Comparison of ENCODE assay signal across 21 cellular contexts in genomic region chr11:38315151-38315550, GRCh38.
"Had no signal": no experiment of that assay in that cellular context is flagged by ENCODE, and none has a peak within 500 bp of the region (broad histone marks: within the 10 kb centered on the region; RNA-seq: fewer than 3 reads in every experiment).

No MANE protein-coding gene starts in this region.

- DNase-seq: activated B cell treated with CpG ODN at 0.5 μM for 24 hours; activated CD4-positive, alpha-beta T cell treated with anti-CD3 and anti-CD28 coated beads for 36 hours; activated CD4-positive, alpha-beta T cell treated with anti-CD3 and anti-CD28 coated beads, Interleukin-2, amount 50 U/mL, for 48 hours; activated naive CD4-positive, alpha-beta T cell treated with anti-CD3 and anti-CD28 coated beads for 36 hours; activated T-cell treated with anti-CD3 and anti-CD28 coated beads, Interleukin-2, amount 50 U/mL, for 48 hours; anterior cingulate cortex; brain microvascular endothelial cell; foreskin fibroblast; midbrain; spleen; stimulated activated CD4-positive, alpha-beta T cell treated with anti-CD3 and anti-CD28 coated beads, Interleukin-4, amount 100 ng/mL, for 1 hour; stimulated activated naive CD4-positive, alpha-beta T cell; SW 1271; T-helper 17 cell; upper lobe of right lung had no signal

- H3K9me3 ChIP-seq: prostate gland, thoracic aorta, upper lobe of right lung had no signal

- ATAC-seq: activated CD4-positive, alpha-beta T cell treated with anti-CD3 and anti-CD28 coated beads for 36 hours; left lobe of liver; natural killer cell treated with Interleukin-12 subunit alpha and Interleukin-12 subunit beta and Interleukin-15 and Interleukin-18, amount 100 ng/mL, for 72 hours; T-helper 17 cell; upper lobe of right lung had no signal

- H3K4me3 ChIP-seq: coronary artery, lung, prostate gland, spleen, thoracic aorta, upper lobe of right lung had no signal

- H3K4me3 Mint-ChIP-seq: activated B cell treated with CpG ODN at 0.5 μM for 24 hours; activated CD4-positive, alpha-beta T cell treated with anti-CD3 and anti-CD28 coated beads for 36 hours; activated naive CD4-positive, alpha-beta T cell treated with anti-CD3 and anti-CD28 coated beads for 36 hours; natural killer cell treated with Interleukin-12 subunit alpha and Interleukin-12 subunit beta and Interleukin-15 and Interleukin-18, amount 100 ng/mL, for 72 hours; T-helper 17 cell had no signal

- H3K27me3 Mint-ChIP-seq: activated B cell treated with CpG ODN at 0.5 μM for 24 hours; activated CD4-positive, alpha-beta T cell treated with anti-CD3 and anti-CD28 coated beads for 36 hours; natural killer cell treated with Interleukin-12 subunit alpha and Interleukin-12 subunit beta and Interleukin-15 and Interleukin-18, amount 100 ng/mL, for 72 hours; T-helper 17 cell had no signal

- H3K27me3 ChIP-seq: brain microvascular endothelial cell, spleen, upper lobe of right lung had no signal

- H3K4me1 Mint-ChIP-seq: activated B cell treated with CpG ODN at 0.5 μM for 24 hours; activated CD4-positive, alpha-beta T cell treated with anti-CD3 and anti-CD28 coated beads for 36 hours; T-helper 17 cell had no signal

- H3K36me3 ChIP-seq: brain microvascular endothelial cell, prostate gland, spleen, thoracic aorta, upper lobe of right lung had no signal

- H3K4me1 ChIP-seq: prostate gland, spleen, upper lobe of right lung had no signal

- H3K27ac ChIP-seq: brain microvascular endothelial cell, coronary artery, prostate gland, spleen, thoracic aorta, upper lobe of right lung had no signal

- H3K27ac Mint-ChIP-seq: activated B cell treated with CpG ODN at 0.5 μM for 24 hours; activated CD4-positive, alpha-beta T cell treated with anti-CD3 and anti-CD28 coated beads for 36 hours; activated naive CD4-positive, alpha-beta T cell treated with anti-CD3 and anti-CD28 coated beads for 36 hours; natural killer cell treated with Interleukin-12 subunit alpha and Interleukin-12 subunit beta and Interleukin-15 and Interleukin-18, amount 100 ng/mL, for 72 hours; T-helper 17 cell had no signal
